In genomic region chr11:64918056-64918455, GRCh38 we compare ENCODE assay signal across 9 cellular contexts. TPM values are rescaled to one million over a fixed set of nuclear protein-coding genes. Genes with fewer than 3 reads are reported as not detected.
DNase-seq lines count a peak whose midpoint lies in the region; ATAC-seq and TF ChIP-seq lines count a peak whose summit lies in the region.
"Had no signal": no experiment of that assay in that cellular context is flagged by ENCODE, and none has a peak within 500 bp of the region (broad histone marks: within the 10 kb centered on the region; RNA-seq: fewer than 3 reads in every experiment).

No MANE protein-coding gene starts in this region.

- peak overlapping the region; percentile 59 to 85 (median 73) for H3K27ac ChIP-seq in Peyer's patch

- peak overlapping the region; percentile 86 for H3K4me3 Mint-ChIP-seq in activated T-cell treated with anti-CD3 and anti-CD28 coated beads, Interleukin-2, amount 50 U/mL, for 4 hours
- peak overlapping the region; percentile 88 to 90 for H3K4me3 Mint-ChIP-seq in effector memory CD8-positive, alpha-beta T cell
- H3K4me3 Mint-ChIP-seq in natural killer cell: peak overlapping the region; percentile 88

- no peaks in the 10 kb centered on the region for H3K36me3 Mint-ChIP-seq in activated T-cell treated with anti-CD3 and anti-CD28 coated beads, Interleukin-2, amount 50 U/mL, for 4 hours (ENCODE audit: insufficient read depth)
- H3K36me3 Mint-ChIP-seq in effector memory CD8-positive, alpha-beta T cell (ENCODE audit: insufficient read depth): peaks cover 38% of the 10 kb centered on the region
- no peaks in the 10 kb centered on the region for H3K36me3 Mint-ChIP-seq in natural killer cell

- H3K27ac Mint-ChIP-seq in effector memory CD8-positive, alpha-beta T cell: peak overlapping the region; percentile 97
- peak overlapping the region; percentile 91 to 96 for H3K27ac Mint-ChIP-seq in natural killer cell

- H3K4me1 Mint-ChIP-seq in activated T-cell treated with anti-CD3 and anti-CD28 coated beads, Interleukin-2, amount 50 U/mL, for 4 hours (ENCODE audit: low read depth): peaks cover 26% of the 10 kb centered on the region
- H3K4me1 Mint-ChIP-seq in effector memory CD8-positive, alpha-beta T cell (ENCODE audit: low read depth in 2 of 2): peaks cover 21% of the 10 kb centered on the region in 2 donors
- peaks cover 15 to 28% of the 10 kb centered on the region in 2 donors for H3K4me1 Mint-ChIP-seq in natural killer cell

- no peaks in the 10 kb centered on the region for H3K27me3 ChIP-seq in Peyer's patch

- TF ChIP-seq CTCF in Peyer's patch (IDR thresholded peaks at IDR 0.05): peak in 1 of 6 experiments; percentile 12
- no peak for TF ChIP-seq CTCF in natural killer cell (IDR thresholded peaks at IDR 0.05)

- H3K9me3 ChIP-seq in Peyer's patch: no peaks in the 10 kb centered on the region

- peaks cover 0 to 23% (median 14%) of the 10 kb centered on the region in 4 donors for H3K4me1 ChIP-seq in Peyer's patch

- peaks cover 0 to 13% (median 0%) of the 10 kb centered on the region in 3 donors for H3K36me3 ChIP-seq in Peyer's patch

- intact Hi-C loops in natural killer cell (cut with micrococcal nuclease): loop anchor here (5.0 kb wide), 2 partner anchors 109 to 204 kb away; partner anchors contain the start of genes FAU, MRPL49 and SNX15

- H3K9me3 Mint-ChIP-seq in activated T-cell treated with anti-CD3 and anti-CD28 coated beads, Interleukin-2, amount 50 U/mL, for 4 hours: no peaks in the 10 kb centered on the region
- no peaks in the 10 kb centered on the region for H3K9me3 Mint-ChIP-seq in effector memory CD8-positive, alpha-beta T cell
- no peaks in the 10 kb centered on the region for H3K9me3 Mint-ChIP-seq in natural killer cell

- H3K27me3 Mint-ChIP-seq in activated T-cell treated with anti-CD3 and anti-CD28 coated beads, Interleukin-2, amount 50 U/mL, for 4 hours (ENCODE audit: low read depth): no peaks in the 10 kb centered on the region
- no peaks in the 10 kb centered on the region for H3K27me3 Mint-ChIP-seq in effector memory CD8-positive, alpha-beta T cell
- H3K27me3 Mint-ChIP-seq in natural killer cell (ENCODE audit: low read depth in 2 of 2): no peaks in the 10 kb centered on the region

- DNase-seq in activated T-cell treated with anti-CD3 and anti-CD28 coated beads, Interleukin-2, amount 50 U/mL, for 4 hours: no peak
- no peak for DNase-seq in activated T-cell treated with anti-CD3 and anti-CD28 coated beads, Interleukin-2, amount 50 U/mL, for 1 hour
- peak in 1 of 3 donors; percentile 23 for DNase-seq in Peyer's patch
- no peak for DNase-seq in effector memory CD8-positive, alpha-beta T cell
- no peak for DNase-seq in natural killer cell
- no peak for DNase-seq in NCI-H774 (lab: John Stamatoyannopoulos, UW)
- DNase-seq in occipital lobe (lab: John Stamatoyannopoulos, UW): no peak

- ATAC-seq in activated T-cell treated with anti-CD3 and anti-CD28 coated beads, Interleukin-2, amount 50 U/mL, for 4 hours: no peak
- ATAC-seq in effector memory CD8-positive, alpha-beta T cell (replicated peaks): no peak
- no peak for ATAC-seq in natural killer cell
- ATAC-seq in GM21786 (IDR thresholded peaks at IDR 0.05; ENCODE audit: unreplicated experiment): no peak

- no peak for TF ChIP-seq POLR2A in Peyer's patch (IDR thresholded peaks at IDR 0.05)

- peak overlapping the region in 3 of 4 donors; percentile 59 to 91 (median 88) for H3K4me3 ChIP-seq in Peyer's patch

RNA-seq across cellular contexts. Expression of gene ATG2A, which starts 1.0 kb away (rescaled TPM):
- total RNA-seq in activated T-cell treated with anti-CD3 and anti-CD28 coated beads, Interleukin-2, amount 50 U/mL, for 4 hours: 10 to 100 TPM; 20.6 to 24.1 (median 21.7) TPM
- total RNA-seq in Peyer's patch (10 to 100 TPM; 38.8 to 79.6 (median 66.6) TPM), natural killer cell (100 to 1,000 TPM; 165 to 321 (median 259) TPM), occipital lobe (5.5 TPM)

RNA-seq across cellular contexts. Expression of gene PPP2R5B, which starts 6.4 kb away (rescaled TPM):
- total RNA-seq in activated T-cell treated with anti-CD3 and anti-CD28 coated beads, Interleukin-2, amount 50 U/mL, for 4 hours: 1 to 10 TPM; 6.9 to 8.2 (median 7.9) TPM
- total RNA-seq in Peyer's patch (10 to 100 TPM; 20.0 to 46.2 (median 22.5) TPM), natural killer cell (10 to 100 TPM; 27.8 to 31.5 (median 28.5) TPM), occipital lobe (22.8 TPM)

RNA-seq across cellular contexts. Expression of gene GPHA2, which starts 17.6 kb away (rescaled TPM):
- not detected for total RNA-seq in activated T-cell treated with anti-CD3 and anti-CD28 coated beads, Interleukin-2, amount 50 U/mL, for 4 hours
- total RNA-seq in Peyer's patch (not detected), natural killer cell (not detected), occipital lobe (not detected)
- total RNA-seq: lung had no signal

RNA-seq across cellular contexts. Expression of gene EHD1, which starts 39.6 kb away (rescaled TPM):
- 100 to 1,000 TPM in 2 of 3 donors, 10 to 100 TPM in 1; 86.3 to 121 (median 108) TPM for total RNA-seq in activated T-cell treated with anti-CD3 and anti-CD28 coated beads, Interleukin-2, amount 50 U/mL, for 4 hours
- total RNA-seq in Peyer's patch (100 to 1,000 TPM in 2 of 4 donors, 10 to 100 TPM in 2; 56.2 to 185 (median 98.6) TPM), natural killer cell (100 to 1,000 TPM; 218 to 246 (median 225) TPM), occipital lobe (22.9 TPM)

RNA-seq across cellular contexts. Expression of gene MAJIN, which starts 53.9 kb away (rescaled TPM):
- not detected for total RNA-seq in activated T-cell treated with anti-CD3 and anti-CD28 coated beads, Interleukin-2, amount 50 U/mL, for 4 hours
- total RNA-seq in Peyer's patch: not detected
- total RNA-seq in natural killer cell: not detected
- total RNA-seq in occipital lobe: not detected
